Comparison of ENCODE assay signal across 12 cellular contexts in genomic region chr3:136957751-136958288, GRCh38. TPM values are rescaled to one million over a fixed set of nuclear protein-coding genes. Genes with fewer than 3 reads are reported as not detected.
A peak's percentile ranks its signal among the peaks of the same experiment; 100 is the strongest.
DNase-seq lines count a peak whose midpoint lies in the region; FAIRE-seq and TF ChIP-seq lines count a peak whose summit lies in the region.
"Had no signal": no experiment of that assay in that cellular context is flagged by ENCODE, and none has a peak within 500 bp of the region (broad histone marks: within the 10 kb centered on the region; RNA-seq: fewer than 3 reads in every experiment).

Gene IL20RB, plus strand, starts transcription at chr3:136957983. Its CDS starts 131 bp downstream, at chr3:136958114.

- DNase-seq in AG09309 (ENCODE audit: low read depth) (peak; percentile 74), HK-2 (ENCODE audit: unreplicated experiment) (peak; percentile 50), bronchial epithelial cell (ENCODE audit: low read depth) (peak; percentile 89), islet precursor cell (peak; percentile 74), glomerular visceral epithelial cell (ENCODE audit: extremely low spot score) (no peak), anterior cingulate cortex (lab: John Stamatoyannopoulos, UW) (no peak), D721Med (ENCODE audit: insufficient read length, low spot score) (no peak)
- no peak for DNase-seq in stimulated activated CD4-positive, alpha-beta T cell treated with anti-CD3 and anti-CD28 coated beads, Interleukin-15, amount 100 ng/mL, for 24 hours
- DNase-seq: foreskin melanocyte; NCI-H187; stimulated activated CD4-positive, alpha-beta T cell treated with anti-CD3 and anti-CD28 coated beads, Interleukin-2, amount 100 ng/mL, for 48 hours had no signal

- H3K36me3 ChIP-seq in bronchial epithelial cell (ENCODE audit: control insufficient read depth, insufficient read depth, low read length), result peaks cover 4% of the 10 kb centered on the region

- H3K4me3 ChIP-seq in AG09309 (ENCODE audit: control insufficient read depth, low read depth, low read length) (no peak within 1 kb of the TSS), bronchial epithelial cell (ENCODE audit: low read depth, low read length) (peak within 1 kb of the TSS; percentile 59)
- H3K4me3 ChIP-seq: GM12878 had no signal

- peak; percentile 60 for FAIRE-seq in bronchial epithelial cell (lab: Jason Lieb, UNC)
- FAIRE-seq in D721Med (lab: Jason Lieb, UNC), result no peak
- FAIRE-seq: GM12878 had no signal

- TF ChIP-seq CTCF in AG09309 (IDR thresholded peaks at IDR 0.05; ENCODE audit: control insufficient read depth, insufficient read depth, low read depth, low read length, missing control alignments), result no peak
- TF ChIP-seq CTCF in bronchial epithelial cell (IDR thresholded peaks at IDR 0.05; ENCODE audit: insufficient read depth, low read length, severe bottlenecking), result no peak
- TF ChIP-seq CTCF in D721Med (IDR thresholded peaks at IDR 0.05; ENCODE audit: insufficient read depth, missing control alignments), result no peak

- H3K27me3 ChIP-seq in bronchial epithelial cell (ENCODE audit: control insufficient read depth, insufficient read depth, low read length), result no peaks in the 10 kb centered on the region

RNA-seq across cellular contexts. Expression of gene IL20RB, which starts in this region (rescaled TPM):
- 150 and 291 TPM in 2 replicates for total RNA-seq in bronchial epithelial cell

Comparison
In these comparisons a context has a peak if more than half of its experiments do, and no peak if none do; other contexts are left out.
1. DNase-seq: peak in AG09309 (single experiment), HK-2 (single experiment), bronchial epithelial cell (single experiment) and islet precursor cell (single experiment); none in glomerular visceral epithelial cell (single experiment), stimulated activated CD4-positive, alpha-beta T cell treated with anti-CD3 and anti-CD28 coated beads, Interleukin-15, amount 100 ng/mL, for 24 hours (single experiment), anterior cingulate cortex (0 of 58) and D721Med (single experiment).